ENCODE assay signal across 8 cellular contexts in genomic region chr19:3275068-3275582, GRCh38. TPM values are rescaled to one million over a fixed set of nuclear protein-coding genes. Genes with fewer than 3 reads are reported as not detected.
DNase-seq lines count a peak whose midpoint lies in the region; ATAC-seq and TF ChIP-seq lines count a peak whose summit lies in the region.

No MANE protein-coding gene starts in this region.

- TF ChIP-seq POLR2A in Peyer's patch (IDR thresholded peaks at IDR 0.05) (no peak), prostate gland (IDR thresholded peaks at IDR 0.05) (no peak)

- TF ChIP-seq CTCF in Peyer's patch (IDR thresholded peaks at IDR 0.05) (peak in 1 of 6 experiments; percentile 17), prostate gland (IDR thresholded peaks at IDR 0.05) (no peak)

- peaks cover 10 to 15% (median 12%) of the 10 kb centered on the region in 11 experiments for H3K9me3 ChIP-seq in BLaER1 treated with 17β-estradiol and CSF1 and Interleukin-3, amounts not matched to agents 10 nM and 100 nM (replicated peaks in 1 of 11)
- no peaks in the 10 kb centered on the region for H3K9me3 ChIP-seq in HAP-1
- H3K9me3 ChIP-seq in Peyer's patch = peaks cover 0 to 5% (median 2%) of the 10 kb centered on the region in 4 donors
- peaks cover 8 to 12% of the 10 kb centered on the region in 2 donors for H3K9me3 ChIP-seq in muscle layer of duodenum (ENCODE audit: control insufficient read depth in 1 of 2, low read length in 2 of 2)
- H3K9me3 ChIP-seq in prostate gland = no peaks in the 10 kb centered on the region

- in situ Hi-C loops in HAP-1 (cut with MboI; ENCODE audit: low sequenced_read_pairs) = no loop called here

- peak overlapping the region; percentile 61 to 75 (median 69) for H3K4me3 ChIP-seq in BLaER1 treated with 17β-estradiol and CSF1 and Interleukin-3, amounts not matched to agents 10 nM and 100 nM
- H3K4me3 ChIP-seq in HAP-1 = peak overlapping the region; percentile 43
- peak overlapping the region; percentile 13 to 48 (median 46) for H3K4me3 ChIP-seq in Peyer's patch
- H3K4me3 ChIP-seq in muscle layer of duodenum (ENCODE audit: low read depth in 1 of 2, low read length in 2 of 2) = peak overlapping the region; percentile 37 to 54
- H3K4me3 ChIP-seq in prostate gland = no peak overlapping the region

- H3K4me1 ChIP-seq in BLaER1 treated with 17β-estradiol and CSF1 and Interleukin-3, amounts not matched to agents 10 nM and 100 nM = peaks cover 6 to 32% (median 20%) of the 10 kb centered on the region in 10 experiments
- H3K4me1 ChIP-seq in HAP-1 (0 out of 2 replicates have a peak, but pooled peaks cover 3% of the 10 kb centered on the region), Peyer's patch (peaks cover 0 to 17% (median 5%) of the 10 kb centered on the region in 4 donors), muscle layer of duodenum (ENCODE audit: control insufficient read depth in 1 of 2, insufficient read depth in 2 of 2, low read length in 2 of 2) (peaks cover 0 to 7% of the 10 kb centered on the region in 2 donors), prostate gland (replicated peaks) (no peaks in the 10 kb centered on the region)

- H3K9ac ChIP-seq in BLaER1 treated with 17β-estradiol and CSF1 and Interleukin-3, amounts not matched to agents 10 nM and 100 nM = peak overlapping the region; percentile 62 to 77 (median 72); a peak in 21 of 22 replicates

- H3K36me3 ChIP-seq in BLaER1 treated with 17β-estradiol and CSF1 and Interleukin-3, amounts not matched to agents 10 nM and 100 nM = no peaks in the 10 kb centered on the region; a peak in 1 of 22 replicates
- H3K36me3 ChIP-seq in HAP-1 (replicated peaks) (no peaks in the 10 kb centered on the region), Peyer's patch (no peaks in the 10 kb centered on the region), muscle layer of duodenum (ENCODE audit: control insufficient read depth in 1 of 2, insufficient read depth in 2 of 2, low read length in 2 of 2) (no peaks in the 10 kb centered on the region), prostate gland (no peaks in the 10 kb centered on the region)

- peak overlapping the region; percentile 74 to 97 (median 92) for H3K4me2 ChIP-seq in BLaER1 treated with 17β-estradiol and CSF1 and Interleukin-3, amounts not matched to agents 10 nM and 100 nM

- intact Hi-C loops in prostate gland (cut with DNase I) = no loop called here

- H3K27me3 ChIP-seq in BLaER1 treated with 17β-estradiol and CSF1 and Interleukin-3, amounts not matched to agents 10 nM and 100 nM = peaks cover 27 to 39% (median 31%) of the 10 kb centered on the region in 11 experiments
- peaks cover under 1% of the 10 kb centered on the region; the same call in 1 of the 2 replicates for H3K27me3 ChIP-seq in HAP-1 (ENCODE audit: low read depth)
- peaks cover 0 to 14% of the 10 kb centered on the region in 2 donors for H3K27me3 ChIP-seq in Peyer's patch
- peaks cover 12% of the 10 kb centered on the region for H3K27me3 ChIP-seq in muscle layer of duodenum (ENCODE audit: low read depth, low read length)
- peaks cover 12% of the 10 kb centered on the region for H3K27me3 ChIP-seq in prostate gland (replicated peaks; ENCODE audit: insufficient read depth)

- DNase-seq in HAP-1 (ENCODE audit: low spot score in 2 of 2) = peak; percentile 48 to 86
- no peak for DNase-seq in Peyer's patch
- DNase-seq in central memory CD4-positive, alpha-beta T cell = peak; percentile 14
- DNase-seq in prostate gland (ENCODE audit: low spot score) = no peak
- DNase-seq in NCI-H226 = no peak

- peaks cover 0 to 9% (median 0%) of the 10 kb centered on the region in 11 experiments; a peak in 5 of 22 replicates for H4K20me1 ChIP-seq in BLaER1 treated with 17β-estradiol and CSF1 and Interleukin-3, amounts not matched to agents 10 nM and 100 nM

- 3% methylated on average over 14 of the region's 16 CpGs for WGBS in prostate gland

- peak overlapping the region in 10 of 11 experiments; percentile 23 to 76 (median 60); a peak in 19 of 22 replicates for H3K27ac ChIP-seq in BLaER1 treated with 17β-estradiol and CSF1 and Interleukin-3, amounts not matched to agents 10 nM and 100 nM
- H3K27ac ChIP-seq in Peyer's patch = peak overlapping the region in 2 of 4 donors; percentile 31 to 67
- H3K27ac ChIP-seq in muscle layer of duodenum (ENCODE audit: low read length) = no peak overlapping the region
- H3K27ac ChIP-seq in prostate gland = no peak overlapping the region

- ATAC-seq in HG03139 (IDR thresholded peaks at IDR 0.05; ENCODE audit: unreplicated experiment) = no peak

RNA-seq across cellular contexts. Expression of gene CELF5, which starts 50.7 kb away (rescaled TPM):
- total RNA-seq in Peyer's patch (not detected), prostate gland (under 1 TPM; 0.36 to 0.80 TPM)

Comparison
In these comparisons a context has a peak if more than half of its experiments do, and no peak if none do; other contexts are left out.
1. H3K27ac ChIP-seq: peak in BLaER1 treated with 17β-estradiol and CSF1 and Interleukin-3, amounts not matched to agents 10 nM and 100 nM (10 of 11); none in muscle layer of duodenum (single experiment) and prostate gland (0 of 2).
2. H3K4me3 ChIP-seq: peak in BLaER1 treated with 17β-estradiol and CSF1 and Interleukin-3, amounts not matched to agents 10 nM and 100 nM (10 of 10), HAP-1 (single experiment), Peyer's patch (4 of 4) and muscle layer of duodenum (2 of 2); none in prostate gland (0 of 2).
3. DNase-seq: peak in HAP-1 (2 of 2) and central memory CD4-positive, alpha-beta T cell (single experiment); none in Peyer's patch (0 of 3), prostate gland (single experiment) and NCI-H226 (single experiment).